Comparison of ENCODE assay signal across 3 cellular contexts in the genomic region with DNA sequence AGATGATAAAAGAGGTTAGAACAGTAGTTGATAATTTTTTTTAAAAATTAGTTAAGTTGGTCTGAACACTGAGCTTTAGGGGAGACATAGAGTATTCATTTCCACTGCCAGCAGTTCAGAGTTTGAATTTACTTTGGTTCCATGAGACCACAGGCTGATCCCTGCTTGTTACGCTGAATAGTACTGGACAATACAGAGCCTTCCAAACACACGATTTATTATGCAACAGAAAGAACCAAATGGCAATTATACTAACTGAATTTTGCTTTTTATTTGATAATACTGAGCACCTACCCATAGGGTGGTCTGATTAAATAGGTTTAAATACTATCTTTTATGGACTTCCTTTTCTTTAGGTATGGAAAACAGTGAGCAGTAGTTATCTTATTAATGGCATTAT.
TF ChIP-seq lines count a peak whose summit lies in the region.

No MANE protein-coding gene starts in this region.

TF ChIP-seq in SK-N-SH treated with all-trans-retinoic acid at 6 μM for 48 hours, 23 proteins besides CTCF, POLR2A, EP300 and RAD21:
- peak; percentile 51 for TF ChIP-seq ISL1 (CRISPR knock-in tag; IDR thresholded peaks at IDR 0.05)
- no peak for TF ChIP-seq ZNF70 (CRISPR knock-in tag; IDR thresholded peaks at IDR 0.05)
TF ChIP-seq in SK-N-SH treated with all-trans-retinoic acid at 6 μM for 48 hours: peak in this region for 1.

TF ChIP-seq in SK-N-SH, 30 proteins besides CTCF, POLR2A, EP300 and RAD21:
- TF ChIP-seq POLR2AphosphoS5 (IDR thresholded peaks at IDR 0.05; ENCODE audit: low read depth, low read length) (no peak), GATA2 (CRISPR knock-in tag; IDR thresholded peaks at IDR 0.05) (no peak), RFX5 (IDR thresholded peaks at IDR 0.05; ENCODE audit: low read length) (no peak), SIN3A (IDR thresholded peaks at IDR 0.05; ENCODE audit: borderline replicate concordance, low read depth, low read length) (no peak), FOXJ3 (CRISPR knock-in tag; IDR thresholded peaks at IDR 0.05) (no peak), NRF1 (IDR thresholded peaks at IDR 0.05; ENCODE audit: low read depth, low read length) (no peak), YY1 (IDR thresholded peaks at IDR 0.05; ENCODE audit: low read depth) (no peak), TEAD4 (IDR thresholded peaks at IDR 0.05; ENCODE audit: borderline replicate concordance, insufficient read depth) (no peak), RXRA (IDR thresholded peaks at IDR 0.05; ENCODE audit: borderline replicate concordance, low read depth) (no peak), TCF12 (IDR thresholded peaks at IDR 0.05) (no peak)
- TF ChIP-seq, protein P1, sequence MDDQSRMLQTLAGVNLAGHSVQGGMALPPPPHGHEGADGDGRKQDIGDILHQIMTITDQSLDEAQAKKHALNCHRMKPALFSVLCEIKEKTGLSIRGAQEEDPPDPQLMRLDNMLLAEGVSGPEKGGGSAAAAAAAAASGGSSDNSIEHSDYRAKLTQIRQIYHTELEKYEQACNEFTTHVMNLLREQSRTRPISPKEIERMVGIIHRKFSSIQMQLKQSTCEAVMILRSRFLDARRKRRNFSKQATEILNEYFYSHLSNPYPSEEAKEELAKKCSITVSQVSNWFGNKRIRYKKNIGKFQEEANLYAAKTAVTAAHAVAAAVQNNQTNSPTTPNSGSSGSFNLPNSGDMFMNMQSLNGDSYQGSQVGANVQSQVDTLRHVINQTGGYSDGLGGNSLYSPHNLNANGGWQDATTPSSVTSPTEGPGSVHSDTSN (IDR thresholded peaks at IDR 0.05), result no peak
- TF ChIP-seq, protein P2, sequence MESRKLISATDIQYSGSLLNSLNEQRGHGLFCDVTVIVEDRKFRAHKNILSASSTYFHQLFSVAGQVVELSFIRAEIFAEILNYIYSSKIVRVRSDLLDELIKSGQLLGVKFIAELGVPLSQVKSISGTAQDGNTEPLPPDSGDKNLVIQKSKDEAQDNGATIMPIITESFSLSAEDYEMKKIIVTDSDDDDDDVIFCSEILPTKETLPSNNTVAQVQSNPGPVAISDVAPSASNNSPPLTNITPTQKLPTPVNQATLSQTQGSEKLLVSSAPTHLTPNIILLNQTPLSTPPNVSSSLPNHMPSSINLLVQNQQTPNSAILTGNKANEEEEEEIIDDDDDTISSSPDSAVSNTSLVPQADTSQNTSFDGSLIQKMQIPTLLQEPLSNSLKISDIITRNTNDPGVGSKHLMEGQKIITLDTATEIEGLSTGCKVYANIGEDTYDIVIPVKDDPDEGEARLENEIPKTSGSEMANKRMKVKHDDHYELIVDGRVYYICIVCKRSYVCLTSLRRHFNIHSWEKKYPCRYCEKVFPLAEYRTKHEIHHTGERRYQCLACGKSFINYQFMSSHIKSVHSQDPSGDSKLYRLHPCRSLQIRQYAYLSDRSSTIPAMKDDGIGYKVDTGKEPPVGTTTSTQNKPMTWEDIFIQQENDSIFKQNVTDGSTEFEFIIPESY (IDR thresholded peaks at IDR 0.05; ENCODE audit: borderline replicate concordance, low read depth), result no peak
- TF ChIP-seq, protein P3, sequence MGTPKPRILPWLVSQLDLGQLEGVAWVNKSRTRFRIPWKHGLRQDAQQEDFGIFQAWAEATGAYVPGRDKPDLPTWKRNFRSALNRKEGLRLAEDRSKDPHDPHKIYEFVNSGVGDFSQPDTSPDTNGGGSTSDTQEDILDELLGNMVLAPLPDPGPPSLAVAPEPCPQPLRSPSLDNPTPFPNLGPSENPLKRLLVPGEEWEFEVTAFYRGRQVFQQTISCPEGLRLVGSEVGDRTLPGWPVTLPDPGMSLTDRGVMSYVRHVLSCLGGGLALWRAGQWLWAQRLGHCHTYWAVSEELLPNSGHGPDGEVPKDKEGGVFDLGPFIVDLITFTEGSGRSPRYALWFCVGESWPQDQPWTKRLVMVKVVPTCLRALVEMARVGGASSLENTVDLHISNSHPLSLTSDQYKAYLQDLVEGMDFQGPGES (IDR thresholded peaks at IDR 0.05; ENCODE audit: low read depth, low read length), result no peak
TF ChIP-seq in SK-N-SH: peak in this region for 0.

TF ChIP-seq in HepG2, 621 proteins besides CTCF, POLR2A, EP300 and RAD21:
- TF ChIP-seq SAP130 (CRISPR knock-in tag; IDR thresholded peaks at IDR 0.05; ENCODE audit: low read depth) (peak; percentile 48; the same call in 1 of the 2 replicates), ZC3H13 (CRISPR knock-in tag; IDR thresholded peaks at IDR 0.05) (no peak), CEBPG (CRISPR knock-in tag; IDR thresholded peaks at IDR 0.05) (peak; percentile 57; the same call in 1 of the 2 replicates), ZNF121 (CRISPR knock-in tag; IDR thresholded peaks at IDR 0.05) (peak; percentile 58; the same call in 1 of the 2 replicates), FOXA1 (IDR thresholded peaks at IDR 0.05) (no peak), FOXA1 (CRISPR knock-in tag; IDR thresholded peaks at IDR 0.05) (0 out of 2 replicates have a peak, but pooled peaks have one; percentile 9), STAT5B (CRISPR knock-in tag; IDR thresholded peaks at IDR 0.05) (no peak), CBX1 (IDR thresholded peaks at IDR 0.05; ENCODE audit: low read depth) (no peak), POGZ (CRISPR knock-in tag; IDR thresholded peaks at IDR 0.05) (peak; percentile 48; the same call in 1 of the 2 replicates), HNF4A (CRISPR knock-in tag; IDR thresholded peaks at IDR 0.05) (peak; percentile 41), GATAD2A (CRISPR knock-in tag; IDR thresholded peaks at IDR 0.05) (0 out of 2 replicates have a peak, but pooled peaks have one; percentile 9), NR2F6 (IDR thresholded peaks at IDR 0.05) (0 out of 2 replicates have a peak, but pooled peaks have one; percentile 36), NR2F6 (CRISPR knock-in tag; IDR thresholded peaks at IDR 0.05) (0 out of 2 replicates have a peak, but pooled peaks have one; percentile 5), ZNF652 (CRISPR knock-in tag; IDR thresholded peaks at IDR 0.05; ENCODE audit: borderline replicate concordance, low read depth) (no peak), SOX13 (IDR thresholded peaks at IDR 0.05) (no peak), SOX13 (CRISPR knock-in tag; conservative IDR thresholded peaks at IDR 0.05 in 1 of 2, IDR thresholded peaks at IDR 0.05 in 1 of 2) (peak in 1 of 2 experiments; percentile 51; a peak in 1 of 4 replicates), FOXA3 (CRISPR knock-in tag; IDR thresholded peaks at IDR 0.05) (peak; percentile 27; the same call in 1 of the 2 replicates)
- TF ChIP-seq, protein P4, sequence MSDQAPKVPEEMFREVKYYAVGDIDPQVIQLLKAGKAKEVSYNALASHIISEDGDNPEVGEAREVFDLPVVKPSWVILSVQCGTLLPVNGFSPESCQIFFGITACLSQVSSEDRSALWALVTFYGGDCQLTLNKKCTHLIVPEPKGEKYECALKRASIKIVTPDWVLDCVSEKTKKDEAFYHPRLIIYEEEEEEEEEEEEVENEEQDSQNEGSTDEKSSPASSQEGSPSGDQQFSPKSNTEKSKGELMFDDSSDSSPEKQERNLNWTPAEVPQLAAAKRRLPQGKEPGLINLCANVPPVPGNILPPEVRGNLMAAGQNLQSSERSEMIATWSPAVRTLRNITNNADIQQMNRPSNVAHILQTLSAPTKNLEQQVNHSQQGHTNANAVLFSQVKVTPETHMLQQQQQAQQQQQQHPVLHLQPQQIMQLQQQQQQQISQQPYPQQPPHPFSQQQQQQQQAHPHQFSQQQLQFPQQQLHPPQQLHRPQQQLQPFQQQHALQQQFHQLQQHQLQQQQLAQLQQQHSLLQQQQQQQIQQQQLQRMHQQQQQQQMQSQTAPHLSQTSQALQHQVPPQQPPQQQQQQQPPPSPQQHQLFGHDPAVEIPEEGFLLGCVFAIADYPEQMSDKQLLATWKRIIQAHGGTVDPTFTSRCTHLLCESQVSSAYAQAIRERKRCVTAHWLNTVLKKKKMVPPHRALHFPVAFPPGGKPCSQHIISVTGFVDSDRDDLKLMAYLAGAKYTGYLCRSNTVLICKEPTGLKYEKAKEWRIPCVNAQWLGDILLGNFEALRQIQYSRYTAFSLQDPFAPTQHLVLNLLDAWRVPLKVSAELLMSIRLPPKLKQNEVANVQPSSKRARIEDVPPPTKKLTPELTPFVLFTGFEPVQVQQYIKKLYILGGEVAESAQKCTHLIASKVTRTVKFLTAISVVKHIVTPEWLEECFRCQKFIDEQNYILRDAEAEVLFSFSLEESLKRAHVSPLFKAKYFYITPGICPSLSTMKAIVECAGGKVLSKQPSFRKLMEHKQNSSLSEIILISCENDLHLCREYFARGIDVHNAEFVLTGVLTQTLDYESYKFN (CRISPR knock-in tag; conservative IDR thresholded peaks at IDR 0.05), result peak; percentile 41; the same call in 1 of the 2 replicates
- TF ChIP-seq, protein P5, sequence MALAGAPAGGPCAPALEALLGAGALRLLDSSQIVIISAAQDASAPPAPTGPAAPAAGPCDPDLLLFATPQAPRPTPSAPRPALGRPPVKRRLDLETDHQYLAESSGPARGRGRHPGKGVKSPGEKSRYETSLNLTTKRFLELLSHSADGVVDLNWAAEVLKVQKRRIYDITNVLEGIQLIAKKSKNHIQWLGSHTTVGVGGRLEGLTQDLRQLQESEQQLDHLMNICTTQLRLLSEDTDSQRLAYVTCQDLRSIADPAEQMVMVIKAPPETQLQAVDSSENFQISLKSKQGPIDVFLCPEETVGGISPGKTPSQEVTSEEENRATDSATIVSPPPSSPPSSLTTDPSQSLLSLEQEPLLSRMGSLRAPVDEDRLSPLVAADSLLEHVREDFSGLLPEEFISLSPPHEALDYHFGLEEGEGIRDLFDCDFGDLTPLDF (CRISPR knock-in tag; IDR thresholded peaks at IDR 0.05), result no peak
- TF ChIP-seq, protein P6, sequence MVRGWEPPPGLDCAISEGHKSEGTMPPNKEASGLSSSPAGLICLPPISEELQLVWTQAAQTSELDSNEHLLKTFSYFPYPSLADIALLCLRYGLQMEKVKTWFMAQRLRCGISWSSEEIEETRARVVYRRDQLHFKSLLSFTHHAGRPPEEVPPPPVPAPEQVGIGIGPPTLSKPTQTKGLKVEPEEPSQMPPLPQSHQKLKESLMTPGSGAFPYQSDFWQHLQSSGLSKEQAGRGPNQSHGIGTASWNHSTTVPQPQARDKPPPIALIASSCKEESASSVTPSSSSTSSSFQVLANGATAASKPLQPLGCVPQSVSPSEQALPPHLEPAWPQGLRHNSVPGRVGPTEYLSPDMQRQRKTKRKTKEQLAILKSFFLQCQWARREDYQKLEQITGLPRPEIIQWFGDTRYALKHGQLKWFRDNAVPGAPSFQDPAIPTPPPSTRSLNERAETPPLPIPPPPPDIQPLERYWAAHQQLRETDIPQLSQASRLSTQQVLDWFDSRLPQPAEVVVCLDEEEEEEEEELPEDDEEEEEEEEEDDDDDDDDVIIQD (CRISPR knock-in tag; IDR thresholded peaks at IDR 0.05; ENCODE audit: low read depth), result peak; percentile 62; the same call in 1 of the 2 replicates
- TF ChIP-seq, protein P7, sequence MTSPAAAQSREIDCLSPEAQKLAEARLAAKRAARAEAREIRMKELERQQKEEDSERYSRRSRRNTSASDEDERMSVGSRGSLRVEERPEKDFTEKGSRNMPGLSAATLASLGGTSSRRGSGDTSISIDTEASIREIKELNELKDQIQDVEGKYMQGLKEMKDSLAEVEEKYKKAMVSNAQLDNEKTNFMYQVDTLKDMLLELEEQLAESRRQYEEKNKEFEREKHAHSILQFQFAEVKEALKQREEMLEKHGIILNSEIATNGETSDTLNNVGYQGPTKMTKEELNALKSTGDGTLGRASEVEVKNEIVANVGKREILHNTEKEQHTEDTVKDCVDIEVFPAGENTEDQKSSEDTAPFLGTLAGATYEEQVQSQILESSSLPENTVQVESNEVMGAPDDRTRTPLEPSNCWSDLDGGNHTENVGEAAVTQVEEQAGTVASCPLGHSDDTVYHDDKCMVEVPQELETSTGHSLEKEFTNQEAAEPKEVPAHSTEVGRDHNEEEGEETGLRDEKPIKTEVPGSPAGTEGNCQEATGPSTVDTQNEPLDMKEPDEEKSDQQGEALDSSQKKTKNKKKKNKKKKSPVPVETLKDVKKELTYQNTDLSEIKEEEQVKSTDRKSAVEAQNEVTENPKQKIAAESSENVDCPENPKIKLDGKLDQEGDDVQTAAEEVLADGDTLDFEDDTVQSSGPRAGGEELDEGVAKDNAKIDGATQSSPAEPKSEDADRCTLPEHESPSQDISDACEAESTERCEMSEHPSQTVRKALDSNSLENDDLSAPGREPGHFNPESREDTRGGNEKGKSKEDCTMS (CRISPR knock-in tag; conservative IDR thresholded peaks at IDR 0.05), result no peak
- TF ChIP-seq, protein P8, sequence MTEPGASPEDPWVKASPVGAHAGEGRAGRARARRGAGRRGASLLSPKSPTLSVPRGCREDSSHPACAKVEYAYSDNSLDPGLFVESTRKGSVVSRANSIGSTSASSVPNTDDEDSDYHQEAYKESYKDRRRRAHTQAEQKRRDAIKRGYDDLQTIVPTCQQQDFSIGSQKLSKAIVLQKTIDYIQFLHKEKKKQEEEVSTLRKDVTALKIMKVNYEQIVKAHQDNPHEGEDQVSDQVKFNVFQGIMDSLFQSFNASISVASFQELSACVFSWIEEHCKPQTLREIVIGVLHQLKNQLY (CRISPR knock-in tag; IDR thresholded peaks at IDR 0.05), result peak; percentile 90
TF ChIP-seq in HepG2: peak in this region for 13.
